ENCODE assay signal across 8 cellular contexts in the genomic region with DNA sequence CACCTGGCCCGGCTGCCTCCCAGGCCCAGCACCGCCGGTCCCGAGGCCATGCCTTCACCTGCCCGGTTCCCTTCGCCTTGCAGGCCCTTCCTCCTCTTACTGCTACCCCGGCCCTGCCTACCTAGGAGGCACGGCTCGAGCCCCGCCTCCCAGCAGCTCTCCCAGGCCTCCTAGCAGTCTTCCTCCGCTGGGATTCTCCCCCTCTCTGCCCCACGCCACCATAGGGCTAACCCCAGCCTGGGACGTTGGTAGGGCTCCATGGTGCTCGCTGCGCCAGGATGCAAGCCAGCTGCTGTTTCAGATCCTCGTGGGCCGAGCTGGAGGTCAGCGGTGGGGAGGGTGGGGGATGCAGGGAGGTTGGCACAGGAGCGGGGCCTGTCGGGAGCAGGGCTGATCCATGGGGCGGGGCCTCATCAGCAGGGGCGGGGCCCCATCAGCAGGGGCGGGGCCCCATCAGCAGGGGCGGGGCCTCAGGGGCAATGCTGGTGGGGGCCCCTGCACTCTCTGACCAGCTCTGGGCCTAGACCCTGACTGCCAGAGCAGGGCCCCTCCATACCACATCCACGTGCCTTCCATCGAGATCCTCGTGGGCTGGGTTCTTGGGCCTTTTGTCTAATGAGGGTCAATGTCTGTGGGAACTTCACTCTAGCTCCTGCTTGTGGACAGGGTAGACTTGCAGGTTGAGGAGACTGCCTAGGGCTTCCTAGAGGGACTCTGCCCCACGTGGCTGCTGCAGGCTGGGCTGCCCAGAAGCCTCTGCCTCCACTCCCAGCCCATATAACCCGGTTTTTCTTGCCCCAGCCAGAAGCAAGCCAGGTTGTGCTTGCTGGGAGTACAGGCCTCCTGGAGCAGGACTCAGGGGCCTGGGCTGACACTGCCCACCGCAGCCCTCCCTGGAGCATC.
DNase-seq lines count a peak whose midpoint lies in the region; FAIRE-seq and TF ChIP-seq lines count a peak whose summit lies in the region.

No MANE protein-coding gene starts in this region.

- no peak for FAIRE-seq in endothelial cell of umbilical vein (lab: Jason Lieb, UNC)

- H3K9me1 ChIP-seq in endothelial cell of umbilical vein (replicated peaks; ENCODE audit: control insufficient read depth, extremely low read depth, insufficient read depth, low read length) = no peaks in the 10 kb centered on the region

- H2AFZ ChIP-seq in endothelial cell of umbilical vein (ENCODE audit: low read depth, low read length) = peak overlapping the region; percentile 81
- H2AFZ ChIP-seq in osteoblast (ENCODE audit: low read length) = no peak overlapping the region

- H3K27me3 ChIP-seq in endothelial cell of umbilical vein (ENCODE audit: control insufficient read depth in 2 of 2, insufficient read depth in 2 of 2, low read length in 2 of 2) (no peaks in the 10 kb centered on the region), osteoblast (ENCODE audit: insufficient read depth, low read length) (no peaks in the 10 kb centered on the region)

- POLR2A ChIA-PET in endothelial cell of umbilical vein (lab: Charles Lee) = interaction anchor here (0.6 kb wide), 1 partner anchor 8 kb away, joined by 3 read pairs; no protein-coding TSS in a partner anchor

- H3K9ac ChIP-seq in endothelial cell of umbilical vein (replicated peaks; ENCODE audit: extremely low read depth, insufficient read depth, low read length) = no peak overlapping the region

- no TSS peak for BruUV-seq in endothelial cell of umbilical vein (replicated peaks; lab: Mats Ljungman, UMichigan)

- H3K4me3 ChIP-seq in endothelial cell of umbilical vein (replicated peaks in 1 of 3; ENCODE audit: insufficient read depth in 1 of 3, low read depth in 1 of 3, low read length in 3 of 3) = peak overlapping the region in 1 of 3 experiments; percentile 10
- H3K4me3 ChIP-seq in osteoblast (ENCODE audit: insufficient read depth, low read length) = no peak overlapping the region

- H3K9me3 ChIP-seq in endothelial cell of umbilical vein (replicated peaks; ENCODE audit: control insufficient read depth, insufficient read depth, low read length) (no peaks in the 10 kb centered on the region), osteoblast (ENCODE audit: low read depth, low read length) (no peaks in the 10 kb centered on the region)

- H3K4me1 ChIP-seq in endothelial cell of umbilical vein (ENCODE audit: control insufficient read depth, extremely low read depth, insufficient read depth, low read length) (no peaks in the 10 kb centered on the region), osteoblast (ENCODE audit: insufficient read depth, low read length) (no peaks in the 10 kb centered on the region)

- H3K27ac ChIP-seq in endothelial cell of umbilical vein (ENCODE audit: insufficient read depth, low read depth, low read length) (no peak overlapping the region), osteoblast (ENCODE audit: low read depth, low read length) (no peak overlapping the region)

- H4K20me1 ChIP-seq in endothelial cell of umbilical vein (replicated peaks; ENCODE audit: control insufficient read depth, extremely low read depth, insufficient read depth, low read length) = no peaks in the 10 kb centered on the region
- no peaks in the 10 kb centered on the region for H4K20me1 ChIP-seq in osteoblast (ENCODE audit: insufficient read depth, low read length)

- TF ChIP-seq POLR2A in endothelial cell of umbilical vein (IDR thresholded peaks at IDR 0.05; ENCODE audit: low read depth, low read length) = no peak

- no peaks in the 10 kb centered on the region for H3K36me3 ChIP-seq in endothelial cell of umbilical vein (ENCODE audit: control insufficient read depth in 2 of 2, extremely low read depth in 1 of 2, insufficient read depth in 2 of 2, low read length in 2 of 2)
- no peaks in the 10 kb centered on the region for H3K36me3 ChIP-seq in osteoblast (ENCODE audit: insufficient read depth, low read length)

- H3K79me2 ChIP-seq in endothelial cell of umbilical vein (ENCODE audit: control insufficient read depth, insufficient read depth, low read length) (no peaks in the 10 kb centered on the region), osteoblast (ENCODE audit: insufficient read depth, low read length) (no peaks in the 10 kb centered on the region)

- intact Hi-C loops in endothelial cell of umbilical vein (cut with micrococcal nuclease) = loop anchor here (2.0 to 5.0 kb wide), 3 partner anchors 54 to 336 kb away; a partner anchor contains a TSS

- dilution Hi-C loops in endothelial cell of umbilical vein (cut with MboI; ENCODE audit: extremely low pct_ligation_motif_present, low sequenced_read_pairs) = no loop called here

- peak overlapping the region; percentile 12 for H3K4me2 ChIP-seq in endothelial cell of umbilical vein (ENCODE audit: insufficient read depth, low read length)
- no peak overlapping the region for H3K4me2 ChIP-seq in osteoblast (ENCODE audit: insufficient read depth, low read length)

- peak; percentile 67 for DNase-seq in NCI-H82 (lab: John Stamatoyannopoulos, UW)
- DNase-seq in NCI-H82 treated with DMSO at 0.1 percent for 48 hours (lab: John Stamatoyannopoulos, UW; ENCODE audit: unreplicated experiment) = no peak
- DNase-seq in NCI-H226 = peak; percentile 45
- no peak for DNase-seq in endothelial cell of umbilical vein (ENCODE audit: low read depth, low spot score)
- peak; percentile 88 for DNase-seq in osteoblast (ENCODE audit: insufficient read length, low spot score, missing footprints)
- no peak for DNase-seq in inferior parietal cortex (ENCODE audit: extremely low spot score)
- no peak for DNase-seq in SIG-M5 treated with dmso at 0.1 percent for 504 hours (lab: John Stamatoyannopoulos, UW; ENCODE audit: unreplicated experiment)
- DNase-seq in GM19238 (ENCODE audit: insufficient read length, low spot score) = no peak

- CTCF ChIA-PET in endothelial cell of umbilical vein (lab: Charles Lee) = interaction anchor here (0.6 to 2.9 kb wide), 9 partner anchors 9 to 255 kb away, joined by 3 to 30 read pairs (median 4); no protein-coding TSS in a partner anchor

- TF ChIP-seq CTCF in endothelial cell of umbilical vein (IDR thresholded peaks at IDR 0.05; ENCODE audit: extremely low read depth in 1 of 2, insufficient read depth in 1 of 2, low read depth in 1 of 2, low read length in 2 of 2) (no peak), osteoblast (IDR thresholded peaks at IDR 0.05; ENCODE audit: extremely low read depth, low read depth, low read length) (no peak)

TF ChIP-seq in endothelial cell of umbilical vein, 7 proteins besides CTCF, POLR2A, EP300 and RAD21:
- TF ChIP-seq JUN (IDR thresholded peaks at IDR 0.05; ENCODE audit: borderline replicate concordance, insufficient read depth, insufficient read length, low read depth) = no peak
- TF ChIP-seq, protein P1, sequence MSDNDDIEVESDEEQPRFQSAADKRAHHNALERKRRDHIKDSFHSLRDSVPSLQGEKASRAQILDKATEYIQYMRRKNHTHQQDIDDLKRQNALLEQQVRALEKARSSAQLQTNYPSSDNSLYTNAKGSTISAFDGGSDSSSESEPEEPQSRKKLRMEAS (IDR thresholded peaks at IDR 0.05; ENCODE audit: insufficient read depth, insufficient read length) = no peak

Comparison
In these comparisons a context has a peak if more than half of its experiments do, and no peak if none do; other contexts are left out.
1. DNase-seq: peak in NCI-H82 (single experiment), NCI-H226 (single experiment) and osteoblast (single experiment); none in NCI-H82 treated with DMSO at 0.1 percent for 48 hours (single experiment), endothelial cell of umbilical vein (single experiment), inferior parietal cortex (single experiment), SIG-M5 treated with dmso at 0.1 percent for 504 hours (single experiment) and GM19238 (single experiment).